In the genomic region with DNA sequence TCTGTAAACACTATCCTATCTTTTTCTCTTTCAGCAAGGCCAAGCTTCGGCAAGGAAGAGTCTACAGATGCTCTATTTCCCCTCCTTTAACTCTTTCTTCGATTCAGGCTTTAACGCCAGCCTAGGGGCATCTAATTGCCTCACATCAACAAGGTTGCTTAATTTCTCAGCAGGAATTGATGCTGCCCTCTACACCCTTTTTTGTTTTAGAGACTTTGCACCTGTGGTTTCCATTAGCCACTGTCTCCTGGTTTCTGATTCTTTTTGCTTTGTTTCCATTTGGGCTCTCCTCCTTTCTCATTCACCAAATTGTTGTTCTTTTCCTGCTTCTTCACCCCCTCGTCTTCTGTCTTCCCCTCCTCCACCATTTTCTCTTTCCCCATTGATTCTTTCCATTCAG, we compare ENCODE assay signal across 33 cellular contexts.
"Had no signal": no experiment of that assay in that cellular context is flagged by ENCODE, and none has a peak within 500 bp of the region (broad histone marks: within the 10 kb centered on the region; RNA-seq: fewer than 3 reads in every experiment).

No MANE protein-coding gene starts in this region.

- H3K4me1 Mint-ChIP-seq: activated CD4-positive, alpha-beta T cell treated with anti-CD3 and anti-CD28 coated beads for 36 hours had no signal

- H3K9me2 ChIP-seq: SK-N-SH had no signal

- H3K9ac ChIP-seq: SK-N-SH had no signal

- H3K36me3 Mint-ChIP-seq: activated naive CD8-positive, alpha-beta T cell had no signal

- H3K27ac ChIP-seq: brain microvascular endothelial cell, Peyer's patch, SJSA1 had no signal

- H3K27me3 ChIP-seq: brain microvascular endothelial cell, Peyer's patch, SJSA1 had no signal

- H3K27me3 Mint-ChIP-seq: activated CD4-positive, alpha-beta T cell treated with anti-CD3 and anti-CD28 coated beads for 36 hours; activated CD4-positive, alpha-beta T cell treated with anti-CD3 and anti-CD28 coated beads, Interleukin-2, amount 10 ng/mL, durations not matched to agents 7 days and 5 days; activated naive CD8-positive, alpha-beta T cell had no signal

- H3K4me2 ChIP-seq: SK-N-SH had no signal

- ATAC-seq: activated CD4-positive, alpha-beta T cell treated with anti-CD3 and anti-CD28 coated beads for 36 hours; activated CD4-positive, CD25-positive, alpha-beta regulatory T cell treated with anti-CD3 and anti-CD28 coated beads, Interleukin-2, amount 50 U/mL, for 24 hours; activated CD8-positive, alpha-beta T cell treated with anti-CD3 and anti-CD28 coated beads, Interleukin-2, amount 10 ng/mL, durations not matched to agents 7 days and 5 days; activated T-cell treated with anti-CD3 and anti-CD28 coated beads, Interleukin-2, amount 50 U/mL, for 4 hours; PC-3 had no signal

- H3K4me1 ChIP-seq: SJSA1 had no signal

- H3K4me3 ChIP-seq: Peyer's patch, SJSA1 had no signal

- DNase-seq: activated CD4-positive, alpha-beta T cell treated with anti-CD3 and anti-CD28 coated beads for 36 hours; activated CD4-positive, alpha-beta T cell treated with anti-CD3 and anti-CD28 coated beads, Interleukin-2, amount 10 ng/mL, durations not matched to agents 7 days and 5 days; activated CD4-positive, alpha-beta T cell treated with anti-CD3 and anti-CD28 coated beads, Interleukin-2, amount 50 U/mL, for 48 hours; activated CD8-positive, alpha-beta memory T cell treated with anti-CD3 and anti-CD28 coated beads, Interleukin-2, amount 50 U/mL, for 4 hours; activated CD8-positive, alpha-beta T cell treated with anti-CD3 and anti-CD28 coated beads, Interleukin-2, amount 10 ng/mL, durations not matched to agents 7 days and 5 days; activated gamma-delta T cell treated with Interleukin-2 at 50 U/mL for 16 hours; activated naive CD4-positive, alpha-beta T cell treated with anti-CD3 and anti-CD28 coated beads for 36 hours; activated T-cell treated with anti-CD3 and anti-CD28 coated beads for 4 hours; activated T-cell treated with anti-CD3 and anti-CD28 coated beads, Interleukin-2, amount 50 U/mL, for 4 hours; amniotic stem cell; aorta; brain microvascular endothelial cell; central memory CD4-positive, alpha-beta T cell; NCI-H1092 treated with DMSO at 0.1 percent for 48 hours; NCI-H1417; NCI-H146; NCI-H187; NCI-H2029 treated with DMSO at 0.1 percent for 48 hours; NCI-H2107; NCI-H2171; NCI-H510A; NCI-H526; PC-3; Peyer's patch; RPMI8226; SHP77 treated with DMSO at 0.1 percent for 48 hours; SK-N-SH had no signal

- H3K4me3 Mint-ChIP-seq: activated CD4-positive, alpha-beta T cell treated with anti-CD3 and anti-CD28 coated beads for 36 hours; activated CD4-positive, alpha-beta T cell treated with anti-CD3 and anti-CD28 coated beads, Interleukin-2, amount 10 ng/mL, durations not matched to agents 7 days and 5 days; activated CD8-positive, alpha-beta T cell treated with anti-CD3 and anti-CD28 coated beads, Interleukin-2, amount 10 ng/mL, durations not matched to agents 7 days and 5 days; activated naive CD4-positive, alpha-beta T cell treated with anti-CD3 and anti-CD28 coated beads for 36 hours; activated naive CD8-positive, alpha-beta T cell; activated T-cell treated with anti-CD3 and anti-CD28 coated beads, Interleukin-2, amount 50 U/mL, for 4 hours; activated T-helper 1 cell treated with anti-CD3 and anti-CD28 coated beads, Interleukin-12 subunit alpha, Interleukin-12 subunit beta, Interleukin-2, Interleukin-4 antibody, amounts not matched to agents 30 ng/mL and 10 ng/mL and 1 ng/mL, durations not matched to agents 14 hours and 24 hours and 36 hours; T-helper 1 cell treated with Interleukin-12 subunit alpha and Interleukin-12 subunit beta and Interleukin-4 antibody, amounts not matched to agents 30 μg/mL and 1 μg/mL, for 36 hours; T-helper 2 cell treated with Interferon-gamma antibody and Interleukin-4, amounts not matched to agents 5 μg/mL and 100 μg/mL, for 36 hours had no signal

- H3K9me3 Mint-ChIP-seq: activated naive CD4-positive, alpha-beta T cell treated with anti-CD3 and anti-CD28 coated beads for 36 hours; activated T-cell treated with anti-CD3 and anti-CD28 coated beads, Interleukin-2, amount 50 U/mL, for 4 hours; T-helper 2 cell treated with Interferon-gamma antibody and Interleukin-4, amounts not matched to agents 5 μg/mL and 100 μg/mL, for 36 hours had no signal

- H3K27ac Mint-ChIP-seq: activated CD4-positive, alpha-beta T cell treated with anti-CD3 and anti-CD28 coated beads for 36 hours; activated CD4-positive, alpha-beta T cell treated with anti-CD3 and anti-CD28 coated beads, Interleukin-2, amount 10 ng/mL, durations not matched to agents 7 days and 5 days; activated CD8-positive, alpha-beta T cell treated with anti-CD3 and anti-CD28 coated beads, Interleukin-2, amount 10 ng/mL, durations not matched to agents 7 days and 5 days; activated naive CD4-positive, alpha-beta T cell treated with anti-CD3 and anti-CD28 coated beads for 36 hours; activated naive CD8-positive, alpha-beta T cell; activated T-helper 1 cell treated with anti-CD3 and anti-CD28 coated beads, Interleukin-12 subunit alpha, Interleukin-12 subunit beta, Interleukin-2, Interleukin-4 antibody, amounts not matched to agents 30 ng/mL and 10 ng/mL and 1 ng/mL, durations not matched to agents 14 hours and 24 hours and 36 hours; T-helper 1 cell treated with Interleukin-12 subunit alpha and Interleukin-12 subunit beta and Interleukin-4 antibody, amounts not matched to agents 30 μg/mL and 1 μg/mL, for 36 hours; T-helper 2 cell treated with Interferon-gamma antibody and Interleukin-4, amounts not matched to agents 5 μg/mL and 100 μg/mL, for 36 hours had no signal

- H3K9me3 ChIP-seq: Peyer's patch, SJSA1, SK-N-SH had no signal

- H3K36me3 ChIP-seq: brain microvascular endothelial cell, Peyer's patch, SJSA1 had no signal
